1 cellular context compared by ENCODE assay signal in the genomic region with DNA sequence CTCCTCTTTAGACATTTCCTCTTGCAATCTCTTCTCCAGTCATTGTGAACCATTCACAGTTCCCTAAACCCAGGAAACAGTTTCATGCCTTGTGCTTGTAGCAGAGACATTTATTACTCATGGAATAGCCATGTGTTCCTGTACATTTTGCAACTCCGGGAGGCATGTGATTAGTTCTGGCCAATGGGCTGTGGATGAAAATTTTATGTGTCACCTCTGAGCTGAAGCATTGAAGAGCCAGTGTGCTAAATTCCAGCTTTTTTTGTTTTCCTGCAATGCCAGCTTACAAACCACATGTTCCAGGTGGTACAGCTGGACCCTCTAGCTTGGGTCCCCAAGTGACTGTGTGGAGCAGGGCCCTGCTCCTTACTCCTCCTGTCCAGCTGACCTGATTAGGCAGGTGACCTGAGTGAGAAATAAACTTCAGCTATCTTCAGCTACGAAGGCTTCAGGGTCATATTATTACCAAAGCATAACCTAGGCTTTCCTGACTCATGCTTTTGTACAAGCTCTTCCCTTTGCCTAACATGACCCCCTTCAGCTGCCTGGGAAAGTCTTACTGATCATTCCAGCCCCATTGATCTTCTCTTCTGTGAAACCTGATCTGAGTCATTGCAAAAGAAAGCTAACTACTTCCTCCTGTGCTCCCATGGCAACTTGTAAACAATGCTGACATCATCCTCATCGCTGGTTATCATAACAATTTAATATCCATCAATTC.
TF ChIP-seq lines count a peak whose summit lies in the region.

No MANE protein-coding gene starts in this region.

TF ChIP-seq in HepG2, 621 proteins besides CTCF, POLR2A, EP300 and RAD21 (continued from another document and continues in another):
- TF ChIP-seq, protein P1, sequence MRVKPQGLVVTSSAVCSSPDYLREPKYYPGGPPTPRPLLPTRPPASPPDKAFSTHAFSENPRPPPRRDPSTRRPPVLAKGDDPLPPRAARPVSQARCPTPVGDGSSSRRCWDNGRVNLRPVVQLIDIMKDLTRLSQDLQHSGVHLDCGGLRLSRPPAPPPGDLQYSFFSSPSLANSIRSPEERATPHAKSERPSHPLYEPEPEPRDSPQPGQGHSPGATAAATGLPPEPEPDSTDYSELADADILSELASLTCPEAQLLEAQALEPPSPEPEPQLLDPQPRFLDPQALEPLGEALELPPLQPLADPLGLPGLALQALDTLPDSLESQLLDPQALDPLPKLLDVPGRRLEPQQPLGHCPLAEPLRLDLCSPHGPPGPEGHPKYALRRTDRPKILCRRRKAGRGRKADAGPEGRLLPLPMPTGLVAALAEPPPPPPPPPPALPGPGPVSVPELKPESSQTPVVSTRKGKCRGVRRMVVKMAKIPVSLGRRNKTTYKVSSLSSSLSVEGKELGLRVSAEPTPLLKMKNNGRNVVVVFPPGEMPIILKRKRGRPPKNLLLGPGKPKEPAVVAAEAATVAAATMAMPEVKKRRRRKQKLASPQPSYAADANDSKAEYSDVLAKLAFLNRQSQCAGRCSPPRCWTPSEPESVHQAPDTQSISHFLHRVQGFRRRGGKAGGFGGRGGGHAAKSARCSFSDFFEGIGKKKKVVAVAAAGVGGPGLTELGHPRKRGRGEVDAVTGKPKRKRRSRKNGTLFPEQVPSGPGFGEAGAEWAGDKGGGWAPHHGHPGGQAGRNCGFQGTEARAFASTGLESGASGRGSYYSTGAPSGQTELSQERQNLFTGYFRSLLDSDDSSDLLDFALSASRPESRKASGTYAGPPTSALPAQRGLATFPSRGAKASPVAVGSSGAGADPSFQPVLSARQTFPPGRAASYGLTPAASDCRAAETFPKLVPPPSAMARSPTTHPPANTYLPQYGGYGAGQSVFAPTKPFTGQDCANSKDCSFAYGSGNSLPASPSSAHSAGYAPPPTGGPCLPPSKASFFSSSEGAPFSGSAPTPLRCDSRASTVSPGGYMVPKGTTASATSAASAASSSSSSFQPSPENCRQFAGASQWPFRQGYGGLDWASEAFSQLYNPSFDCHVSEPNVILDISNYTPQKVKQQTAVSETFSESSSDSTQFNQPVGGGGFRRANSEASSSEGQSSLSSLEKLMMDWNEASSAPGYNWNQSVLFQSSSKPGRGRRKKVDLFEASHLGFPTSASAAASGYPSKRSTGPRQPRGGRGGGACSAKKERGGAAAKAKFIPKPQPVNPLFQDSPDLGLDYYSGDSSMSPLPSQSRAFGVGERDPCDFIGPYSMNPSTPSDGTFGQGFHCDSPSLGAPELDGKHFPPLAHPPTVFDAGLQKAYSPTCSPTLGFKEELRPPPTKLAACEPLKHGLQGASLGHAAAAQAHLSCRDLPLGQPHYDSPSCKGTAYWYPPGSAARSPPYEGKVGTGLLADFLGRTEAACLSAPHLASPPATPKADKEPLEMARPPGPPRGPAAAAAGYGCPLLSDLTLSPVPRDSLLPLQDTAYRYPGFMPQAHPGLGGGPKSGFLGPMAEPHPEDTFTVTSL (CRISPR knock-in tag; IDR thresholded peaks at IDR 0.05; ENCODE audit: borderline replicate concordance) = peak; percentile 44; the same call in 1 of the 2 replicates
- TF ChIP-seq AGO2 (optimal IDR thresholded peaks at IDR 0.05; ENCODE audit: low read depth, low read length) (no peak), HOXD1 (CRISPR knock-in tag; IDR thresholded peaks at IDR 0.05) (0 out of 2 replicates have a peak, but pooled peaks have one; percentile 43), ZFP36 (IDR thresholded peaks at IDR 0.05; ENCODE audit: borderline replicate concordance, low read depth, low read length, partially characterized antibody) (no peak), ZNF788 (CRISPR knock-in tag; IDR thresholded peaks at IDR 0.05; ENCODE audit: borderline replicate concordance) (peak; percentile 54; the same call in 1 of the 2 replicates), RORA (CRISPR knock-in tag; IDR thresholded peaks at IDR 0.05) (no peak), ZMAT3 (CRISPR knock-in tag; conservative IDR thresholded peaks at IDR 0.05) (no peak), AHR (CRISPR knock-in tag; IDR thresholded peaks at IDR 0.05) (no peak), ZNF747 (CRISPR knock-in tag; IDR thresholded peaks at IDR 0.05; ENCODE audit: borderline replicate concordance) (no peak), WIZ (CRISPR knock-in tag; IDR thresholded peaks at IDR 0.05) (no peak), REPIN1 (CRISPR knock-in tag; IDR thresholded peaks at IDR 0.05; ENCODE audit: borderline replicate concordance, low read depth) (peak; percentile 66), HDAC6 (IDR thresholded peaks at IDR 0.05; ENCODE audit: low read depth, low read length) (no peak), YEATS2 (CRISPR knock-in tag; IDR thresholded peaks at IDR 0.05; ENCODE audit: borderline replicate concordance) (peak; percentile 17; the same call in 1 of the 2 replicates), DR1 (CRISPR knock-in tag; IDR thresholded peaks at IDR 0.05) (no peak), POLR2G (IDR thresholded peaks at IDR 0.05; ENCODE audit: low read depth, low read length) (no peak), SRY (CRISPR knock-in tag; IDR thresholded peaks at IDR 0.05) (no peak), AKAP8 (CRISPR knock-in tag; IDR thresholded peaks at IDR 0.05) (peak; percentile 61; the same call in 1 of the 2 replicates), ONECUT2 (CRISPR knock-in tag; IDR thresholded peaks at IDR 0.05) (peak; percentile 88), ZNF556 (CRISPR knock-in tag; IDR thresholded peaks at IDR 0.05; ENCODE audit: borderline replicate concordance) (no peak), SMYD3 (CRISPR knock-in tag; IDR thresholded peaks at IDR 0.05) (peak; percentile 77), ZFAT (CRISPR knock-in tag; conservative IDR thresholded peaks at IDR 0.05) (no peak), PAX8 (CRISPR knock-in tag; IDR thresholded peaks at IDR 0.05; ENCODE audit: borderline replicate concordance) (no peak), HMGA1 (CRISPR knock-in tag; conservative IDR thresholded peaks at IDR 0.05) (no peak), BCL6 (CRISPR knock-in tag; IDR thresholded peaks at IDR 0.05) (peak; percentile 81), ZNF274 (CRISPR knock-in tag; IDR thresholded peaks at IDR 0.05) (no peak), ZNF703 (CRISPR knock-in tag; IDR thresholded peaks at IDR 0.05; ENCODE audit: borderline replicate concordance) (no peak), GATAD2A (CRISPR knock-in tag; IDR thresholded peaks at IDR 0.05) (peak; percentile 95), HCFC1 (IDR thresholded peaks at IDR 0.05; ENCODE audit: low read depth, low read length) (no peak), ZNF367 (CRISPR knock-in tag; IDR thresholded peaks at IDR 0.05; ENCODE audit: borderline replicate concordance) (no peak), ZFP41 (CRISPR knock-in tag; IDR thresholded peaks at IDR 0.05; ENCODE audit: borderline replicate concordance) (no peak), ZNF652 (CRISPR knock-in tag; IDR thresholded peaks at IDR 0.05; ENCODE audit: borderline replicate concordance, low read depth) (peak; percentile 42; the same call in 1 of the 2 replicates), TOE1 (CRISPR knock-in tag; IDR thresholded peaks at IDR 0.05) (no peak), RFXANK (CRISPR knock-in tag; IDR thresholded peaks at IDR 0.05) (no peak), RBM39 (IDR thresholded peaks at IDR 0.05; ENCODE audit: low read depth, low read length, poor library complexity, severe bottlenecking) (no peak)
- TF ChIP-seq, protein P2, sequence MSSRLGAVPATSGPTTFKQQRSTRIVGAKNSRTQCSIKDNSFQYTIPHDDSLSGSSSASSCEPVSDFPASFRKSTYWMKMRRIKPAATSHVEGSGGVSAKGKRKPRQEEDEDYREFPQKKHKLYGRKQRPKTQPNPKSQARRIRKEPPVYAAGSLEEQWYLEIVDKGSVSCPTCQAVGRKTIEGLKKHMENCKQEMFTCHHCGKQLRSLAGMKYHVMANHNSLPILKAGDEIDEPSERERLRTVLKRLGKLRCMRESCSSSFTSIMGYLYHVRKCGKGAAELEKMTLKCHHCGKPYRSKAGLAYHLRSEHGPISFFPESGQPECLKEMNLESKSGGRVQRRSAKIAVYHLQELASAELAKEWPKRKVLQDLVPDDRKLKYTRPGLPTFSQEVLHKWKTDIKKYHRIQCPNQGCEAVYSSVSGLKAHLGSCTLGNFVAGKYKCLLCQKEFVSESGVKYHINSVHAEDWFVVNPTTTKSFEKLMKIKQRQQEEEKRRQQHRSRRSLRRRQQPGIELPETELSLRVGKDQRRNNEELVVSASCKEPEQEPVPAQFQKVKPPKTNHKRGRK (CRISPR knock-in tag; IDR thresholded peaks at IDR 0.05) = no peak
- TF ChIP-seq, protein P3, sequence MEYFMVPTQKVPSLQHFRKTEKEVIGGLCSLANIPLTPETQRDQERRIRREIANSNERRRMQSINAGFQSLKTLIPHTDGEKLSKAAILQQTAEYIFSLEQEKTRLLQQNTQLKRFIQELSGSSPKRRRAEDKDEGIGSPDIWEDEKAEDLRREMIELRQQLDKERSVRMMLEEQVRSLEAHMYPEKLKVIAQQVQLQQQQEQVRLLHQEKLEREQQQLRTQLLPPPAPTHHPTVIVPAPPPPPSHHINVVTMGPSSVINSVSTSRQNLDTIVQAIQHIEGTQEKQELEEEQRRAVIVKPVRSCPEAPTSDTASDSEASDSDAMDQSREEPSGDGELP (IDR thresholded peaks at IDR 0.05; ENCODE audit: borderline replicate concordance, low read depth) = peak; percentile 84
- TF ChIP-seq, protein P4, sequence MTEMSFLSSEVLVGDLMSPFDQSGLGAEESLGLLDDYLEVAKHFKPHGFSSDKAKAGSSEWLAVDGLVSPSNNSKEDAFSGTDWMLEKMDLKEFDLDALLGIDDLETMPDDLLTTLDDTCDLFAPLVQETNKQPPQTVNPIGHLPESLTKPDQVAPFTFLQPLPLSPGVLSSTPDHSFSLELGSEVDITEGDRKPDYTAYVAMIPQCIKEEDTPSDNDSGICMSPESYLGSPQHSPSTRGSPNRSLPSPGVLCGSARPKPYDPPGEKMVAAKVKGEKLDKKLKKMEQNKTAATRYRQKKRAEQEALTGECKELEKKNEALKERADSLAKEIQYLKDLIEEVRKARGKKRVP (CRISPR knock-in tag; IDR thresholded peaks at IDR 0.05) = peak in 1 of 2 experiments; percentile 76; a peak in 1 of 4 replicates
- TF ChIP-seq, protein P5, sequence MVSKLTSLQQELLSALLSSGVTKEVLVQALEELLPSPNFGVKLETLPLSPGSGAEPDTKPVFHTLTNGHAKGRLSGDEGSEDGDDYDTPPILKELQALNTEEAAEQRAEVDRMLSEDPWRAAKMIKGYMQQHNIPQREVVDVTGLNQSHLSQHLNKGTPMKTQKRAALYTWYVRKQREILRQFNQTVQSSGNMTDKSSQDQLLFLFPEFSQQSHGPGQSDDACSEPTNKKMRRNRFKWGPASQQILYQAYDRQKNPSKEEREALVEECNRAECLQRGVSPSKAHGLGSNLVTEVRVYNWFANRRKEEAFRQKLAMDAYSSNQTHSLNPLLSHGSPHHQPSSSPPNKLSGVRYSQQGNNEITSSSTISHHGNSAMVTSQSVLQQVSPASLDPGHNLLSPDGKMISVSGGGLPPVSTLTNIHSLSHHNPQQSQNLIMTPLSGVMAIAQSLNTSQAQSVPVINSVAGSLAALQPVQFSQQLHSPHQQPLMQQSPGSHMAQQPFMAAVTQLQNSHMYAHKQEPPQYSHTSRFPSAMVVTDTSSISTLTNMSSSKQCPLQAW (CRISPR knock-in tag; IDR thresholded peaks at IDR 0.05) = peak; percentile 86
- TF ChIP-seq, protein P6, sequence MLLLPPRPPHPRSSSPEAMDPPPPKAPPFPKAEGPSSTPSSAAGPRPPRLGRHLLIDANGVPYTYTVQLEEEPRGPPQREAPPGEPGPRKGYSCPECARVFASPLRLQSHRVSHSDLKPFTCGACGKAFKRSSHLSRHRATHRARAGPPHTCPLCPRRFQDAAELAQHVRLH (CRISPR knock-in tag; IDR thresholded peaks at IDR 0.05; ENCODE audit: borderline replicate concordance, low read depth) = no peak
- TF ChIP-seq, protein P7, sequence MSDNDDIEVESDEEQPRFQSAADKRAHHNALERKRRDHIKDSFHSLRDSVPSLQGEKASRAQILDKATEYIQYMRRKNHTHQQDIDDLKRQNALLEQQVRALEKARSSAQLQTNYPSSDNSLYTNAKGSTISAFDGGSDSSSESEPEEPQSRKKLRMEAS (IDR thresholded peaks at IDR 0.05) = no peak; the same call in 1 of the 2 replicates
- TF ChIP-seq, protein P8, sequence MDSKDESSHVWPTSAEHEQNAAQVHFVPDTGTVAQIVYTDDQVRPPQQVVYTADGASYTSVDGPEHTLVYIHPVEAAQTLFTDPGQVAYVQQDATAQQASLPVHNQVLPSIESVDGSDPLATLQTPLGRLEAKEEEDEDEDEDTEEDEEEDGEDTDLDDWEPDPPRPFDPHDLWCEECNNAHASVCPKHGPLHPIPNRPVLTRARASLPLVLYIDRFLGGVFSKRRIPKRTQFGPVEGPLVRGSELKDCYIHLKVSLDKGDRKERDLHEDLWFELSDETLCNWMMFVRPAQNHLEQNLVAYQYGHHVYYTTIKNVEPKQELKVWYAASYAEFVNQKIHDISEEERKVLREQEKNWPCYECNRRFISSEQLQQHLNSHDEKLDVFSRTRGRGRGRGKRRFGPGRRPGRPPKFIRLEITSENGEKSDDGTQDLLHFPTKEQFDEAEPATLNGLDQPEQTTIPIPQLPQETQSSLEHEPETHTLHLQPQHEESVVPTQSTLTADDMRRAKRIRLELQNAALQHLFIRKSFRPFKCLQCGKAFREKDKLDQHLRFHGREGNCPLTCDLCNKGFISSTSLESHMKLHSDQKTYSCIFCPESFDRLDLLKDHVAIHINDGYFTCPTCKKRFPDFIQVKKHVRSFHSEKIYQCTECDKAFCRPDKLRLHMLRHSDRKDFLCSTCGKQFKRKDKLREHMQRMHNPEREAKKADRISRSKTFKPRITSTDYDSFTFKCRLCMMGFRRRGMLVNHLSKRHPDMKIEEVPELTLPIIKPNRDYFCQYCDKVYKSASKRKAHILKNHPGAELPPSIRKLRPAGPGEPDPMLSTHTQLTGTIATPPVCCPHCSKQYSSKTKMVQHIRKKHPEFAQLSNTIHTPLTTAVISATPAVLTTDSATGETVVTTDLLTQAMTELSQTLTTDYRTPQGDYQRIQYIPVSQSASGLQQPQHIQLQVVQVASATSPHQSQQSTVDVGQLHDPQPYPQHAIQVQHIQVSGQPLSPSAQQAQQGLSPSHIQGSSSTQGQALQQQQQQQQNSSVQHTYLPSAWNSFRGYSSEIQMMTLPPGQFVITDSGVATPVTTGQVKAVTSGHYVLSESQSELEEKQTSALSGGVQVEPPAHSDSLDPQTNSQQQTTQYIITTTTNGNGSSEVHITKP (CRISPR knock-in tag; IDR thresholded peaks at IDR 0.05; ENCODE audit: low read depth) = peak; percentile 63; the same call in 1 of the 2 replicates
- TF ChIP-seq, protein P9, sequence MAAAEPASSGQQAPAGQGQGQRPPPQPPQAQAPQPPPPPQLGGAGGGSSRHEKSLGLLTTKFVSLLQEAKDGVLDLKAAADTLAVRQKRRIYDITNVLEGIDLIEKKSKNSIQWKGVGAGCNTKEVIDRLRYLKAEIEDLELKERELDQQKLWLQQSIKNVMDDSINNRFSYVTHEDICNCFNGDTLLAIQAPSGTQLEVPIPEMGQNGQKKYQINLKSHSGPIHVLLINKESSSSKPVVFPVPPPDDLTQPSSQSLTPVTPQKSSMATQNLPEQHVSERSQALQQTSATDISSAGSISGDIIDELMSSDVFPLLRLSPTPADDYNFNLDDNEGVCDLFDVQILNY (CRISPR knock-in tag; conservative IDR thresholded peaks at IDR 0.05) = no peak
- TF ChIP-seq, protein P10, sequence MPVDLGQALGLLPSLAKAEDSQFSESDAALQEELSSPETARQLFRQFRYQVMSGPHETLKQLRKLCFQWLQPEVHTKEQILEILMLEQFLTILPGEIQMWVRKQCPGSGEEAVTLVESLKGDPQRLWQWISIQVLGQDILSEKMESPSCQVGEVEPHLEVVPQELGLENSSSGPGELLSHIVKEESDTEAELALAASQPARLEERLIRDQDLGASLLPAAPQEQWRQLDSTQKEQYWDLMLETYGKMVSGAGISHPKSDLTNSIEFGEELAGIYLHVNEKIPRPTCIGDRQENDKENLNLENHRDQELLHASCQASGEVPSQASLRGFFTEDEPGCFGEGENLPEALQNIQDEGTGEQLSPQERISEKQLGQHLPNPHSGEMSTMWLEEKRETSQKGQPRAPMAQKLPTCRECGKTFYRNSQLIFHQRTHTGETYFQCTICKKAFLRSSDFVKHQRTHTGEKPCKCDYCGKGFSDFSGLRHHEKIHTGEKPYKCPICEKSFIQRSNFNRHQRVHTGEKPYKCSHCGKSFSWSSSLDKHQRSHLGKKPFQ (CRISPR knock-in tag; IDR thresholded peaks at IDR 0.05; ENCODE audit: insufficient replicate concordance) = no peak
